ENCODE assay signal across 20 cellular contexts in genomic region chr14:51082394-51082793, GRCh38.
"Had no signal": no experiment of that assay in that cellular context is flagged by ENCODE, and none has a peak within 500 bp of the region (broad histone marks: within the 10 kb centered on the region; RNA-seq: fewer than 3 reads in every experiment).

No MANE protein-coding gene starts in this region.

- DNase-seq: activated B cell treated with CpG ODN at 0.5 μM for 24 hours; activated CD4-positive, alpha-beta T cell treated with anti-CD3 and anti-CD28 coated beads for 48 hours; activated CD8-positive, alpha-beta memory T cell treated with anti-CD3 and anti-CD28 coated beads, Interleukin-2, amount 50 U/mL, for 4 hours; activated naive CD4-positive, alpha-beta T cell treated with anti-CD3 and anti-CD28 coated beads for 36 hours; activated T-cell treated with anti-CD3 and anti-CD28 coated beads, Interleukin-2, amount 50 U/mL, for 4 hours; anterior cingulate cortex; brain microvascular endothelial cell; cortex of kidney; erythroblast; foreskin keratinocyte; glutamatergic neuron; hippocampal formation; naive thymus-derived CD4-positive, alpha-beta T cell; right cardiac atrium; small intestine; stimulated activated CD4-positive, alpha-beta T cell treated with anti-CD3 and anti-CD28 coated beads, Interleukin-4, amount 100 ng/mL, for 1 hour; T-cell; upper lobe of right lung had no signal

- H3K9ac ChIP-seq: neural progenitor cell had no signal

- H3K36me3 ChIP-seq: brain microvascular endothelial cell, neural progenitor cell, thoracic aorta, upper lobe of right lung had no signal

- H3K4me2 ChIP-seq: neural progenitor cell had no signal

- H3K4me3 ChIP-seq: neural progenitor cell, thoracic aorta, upper lobe of right lung had no signal

- H3K27ac ChIP-seq: brain microvascular endothelial cell, foreskin keratinocyte, neural progenitor cell, thoracic aorta, upper lobe of right lung had no signal

- H3K4me1 ChIP-seq: neural progenitor cell, upper lobe of right lung had no signal

- H2AFZ ChIP-seq: neural progenitor cell had no signal

- H3K27me3 ChIP-seq: brain microvascular endothelial cell, neural progenitor cell, upper lobe of right lung had no signal

- H3K9me3 ChIP-seq: thoracic aorta, upper lobe of right lung had no signal

- ATAC-seq: activated T-cell treated with anti-CD3 and anti-CD28 coated beads, Interleukin-2, amount 50 U/mL, for 4 hours; foreskin keratinocyte; naive thymus-derived CD4-positive, alpha-beta T cell; T-cell; upper lobe of right lung had no signal
